Comparison of ENCODE assay signal across 26 cellular contexts in the genomic region with DNA sequence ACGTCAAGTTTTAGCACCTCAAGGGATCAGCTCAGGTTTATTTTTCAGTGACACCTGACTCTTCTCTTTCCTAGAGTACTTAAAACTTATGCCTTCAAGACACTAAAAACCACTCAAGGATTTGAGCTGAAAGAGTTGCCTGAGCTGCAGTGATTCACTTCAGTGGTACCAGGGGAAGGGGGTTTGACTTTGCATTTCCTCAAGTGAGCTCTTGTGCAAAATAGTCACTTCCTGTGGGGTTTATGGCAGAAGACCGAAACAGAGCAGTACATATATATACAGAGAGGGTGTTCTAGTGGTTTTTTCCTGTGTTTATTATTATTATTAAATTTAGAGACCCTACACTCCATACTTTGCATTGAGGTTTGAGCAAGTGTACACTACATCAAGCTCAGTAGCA.
DNase-seq lines count a peak whose midpoint lies in the region; ATAC-seq and TF ChIP-seq lines count a peak whose summit lies in the region.
"Had no signal": no experiment of that assay in that cellular context is flagged by ENCODE, and none has a peak within 500 bp of the region (broad histone marks: within the 10 kb centered on the region; RNA-seq: fewer than 3 reads in every experiment).

No MANE protein-coding gene starts in this region.

- H3K36me3 ChIP-seq in esophagus squamous epithelium, result peaks cover 6 to 100% (median 17%) of the 10 kb centered on the region in 3 donors

- peaks cover 5% of the 10 kb centered on the region for H3K27me3 Mint-ChIP-seq in activated CD8-positive, alpha-beta memory T cell treated with anti-CD3 and anti-CD28 coated beads, Interleukin-2, amount 10 ng/mL, durations not matched to agents 7 days and 5 days
- no peaks in the 10 kb centered on the region for H3K27me3 Mint-ChIP-seq in activated T-helper 17 cell treated with anti-CD3 and anti-CD28 coated beads, Interleukin-2, amount 50 U/mL, for 72 hours

- H3K4me1 Mint-ChIP-seq in activated CD8-positive, alpha-beta memory T cell treated with anti-CD3 and anti-CD28 coated beads, Interleukin-2, amount 10 ng/mL, durations not matched to agents 7 days and 5 days, result peaks cover 11% of the 10 kb centered on the region
- H3K4me1 Mint-ChIP-seq in activated T-helper 17 cell treated with anti-CD3 and anti-CD28 coated beads, Interleukin-2, amount 50 U/mL, for 72 hours, result no peaks in the 10 kb centered on the region
- no peaks in the 10 kb centered on the region for H3K4me1 Mint-ChIP-seq in stimulated activated effector memory CD8-positive, alpha-beta T cell treated with anti-CD3 and anti-CD28 coated beads, Interleukin-12 subunit alpha, Interleukin-12 subunit beta, amount 100 ng/mL, for 72 hours

- H3K9me3 ChIP-seq in esophagus squamous epithelium, result no peaks in the 10 kb centered on the region
- H3K9me3 ChIP-seq: A549, gastrocnemius medialis, prostate gland, tibial artery had no signal

- peak; percentile 57 for ATAC-seq in activated CD8-positive, alpha-beta memory T cell treated with anti-CD3 and anti-CD28 coated beads, Interleukin-2, amount 10 ng/mL, durations not matched to agents 7 days and 5 days
- peak; percentile 74 for ATAC-seq in HG02852 (IDR thresholded peaks at IDR 0.05; ENCODE audit: unreplicated experiment)
- ATAC-seq in activated T-helper 17 cell treated with anti-CD3 and anti-CD28 coated beads, Interleukin-2, amount 50 U/mL, for 72 hours (replicated peaks), result peak; percentile 44
- ATAC-seq in stimulated activated effector memory CD8-positive, alpha-beta T cell treated with anti-CD3 and anti-CD28 coated beads, Interleukin-12 subunit alpha, Interleukin-12 subunit beta, amount 100 ng/mL, for 72 hours, result peak; percentile 71
- ATAC-seq: A549, left colon had no signal

- no peaks in the 10 kb centered on the region for H3K27me3 ChIP-seq in esophagus squamous epithelium
- H3K27me3 ChIP-seq: gastrocnemius medialis, tibial artery had no signal

- no peaks in the 10 kb centered on the region for H3K9me3 Mint-ChIP-seq in activated CD8-positive, alpha-beta memory T cell treated with anti-CD3 and anti-CD28 coated beads, Interleukin-2, amount 10 ng/mL, durations not matched to agents 7 days and 5 days (ENCODE audit: low read depth)
- no peaks in the 10 kb centered on the region for H3K9me3 Mint-ChIP-seq in activated T-helper 17 cell treated with anti-CD3 and anti-CD28 coated beads, Interleukin-2, amount 50 U/mL, for 72 hours
- no peaks in the 10 kb centered on the region for H3K9me3 Mint-ChIP-seq in stimulated activated effector memory CD8-positive, alpha-beta T cell treated with anti-CD3 and anti-CD28 coated beads, Interleukin-12 subunit alpha, Interleukin-12 subunit beta, amount 100 ng/mL, for 72 hours
- H3K9me3 Mint-ChIP-seq: activated naive CD4-positive, alpha-beta T cell treated with anti-CD3 and anti-CD28 coated beads for 36 hours; H9; T-helper 2 cell treated with Interferon-gamma antibody and Interleukin-4, amounts not matched to agents 5 μg/mL and 100 μg/mL, for 36 hours had no signal

- H3K4me1 ChIP-seq in esophagus squamous epithelium, result peaks cover 0 to 15% (median 5%) of the 10 kb centered on the region in 3 donors
- H3K4me1 ChIP-seq: gastrocnemius medialis, prostate gland had no signal

- H3K36me3 Mint-ChIP-seq in activated CD8-positive, alpha-beta memory T cell treated with anti-CD3 and anti-CD28 coated beads, Interleukin-2, amount 10 ng/mL, durations not matched to agents 7 days and 5 days, result no peaks in the 10 kb centered on the region
- no peaks in the 10 kb centered on the region for H3K36me3 Mint-ChIP-seq in activated T-helper 17 cell treated with anti-CD3 and anti-CD28 coated beads, Interleukin-2, amount 50 U/mL, for 72 hours (ENCODE audit: low read depth)
- no peaks in the 10 kb centered on the region for H3K36me3 Mint-ChIP-seq in stimulated activated effector memory CD8-positive, alpha-beta T cell treated with anti-CD3 and anti-CD28 coated beads, Interleukin-12 subunit alpha, Interleukin-12 subunit beta, amount 100 ng/mL, for 72 hours

- H3K4me3 ChIP-seq in esophagus squamous epithelium, result no peak overlapping the region
- H3K4me3 ChIP-seq: A549, gastrocnemius medialis, prostate gland, tibial artery had no signal

- TF ChIP-seq CTCF in esophagus squamous epithelium (IDR thresholded peaks at IDR 0.05), result no peak

- TF ChIP-seq POLR2A in esophagus squamous epithelium (IDR thresholded peaks at IDR 0.05), result no peak

- CTCF ChIA-PET in activated CD8-positive, alpha-beta memory T cell treated with anti-CD3 and anti-CD28 coated beads, Interleukin-2, amount 10 ng/mL, durations not matched to agents 7 days and 5 days (lab: Charles Lee), result interaction anchor here (0.9 to 1.6 kb wide), 3 partner anchors 11 to 148 kb away, joined by 3 to 7 read pairs (median 3); no protein-coding TSS in a partner anchor

- H3K27ac Mint-ChIP-seq in activated CD8-positive, alpha-beta memory T cell treated with anti-CD3 and anti-CD28 coated beads, Interleukin-2, amount 10 ng/mL, durations not matched to agents 7 days and 5 days, result no peak overlapping the region
- H3K27ac Mint-ChIP-seq in activated T-helper 17 cell treated with anti-CD3 and anti-CD28 coated beads, Interleukin-2, amount 50 U/mL, for 72 hours, result no peak overlapping the region
- H3K27ac Mint-ChIP-seq in stimulated activated effector memory CD8-positive, alpha-beta T cell treated with anti-CD3 and anti-CD28 coated beads, Interleukin-12 subunit alpha, Interleukin-12 subunit beta, amount 100 ng/mL, for 72 hours, result no peak overlapping the region
- H3K27ac Mint-ChIP-seq: activated naive CD4-positive, alpha-beta T cell treated with anti-CD3 and anti-CD28 coated beads for 36 hours; T-helper 2 cell treated with Interferon-gamma antibody and Interleukin-4, amounts not matched to agents 5 μg/mL and 100 μg/mL, for 36 hours had no signal

- no peak for DNase-seq in activated CD8-positive, alpha-beta memory T cell treated with anti-CD3 and anti-CD28 coated beads, Interleukin-2, amount 10 ng/mL, durations not matched to agents 7 days and 5 days
- DNase-seq in activated CD8-positive, alpha-beta memory T cell treated with anti-CD3 and anti-CD28 coated beads, Interleukin-2, amount 50 U/mL, for 4 hours, result no peak
- no peak for DNase-seq in stimulated activated effector memory CD8-positive, alpha-beta T cell treated with anti-CD3 and anti-CD28 coated beads, Interleukin-12 subunit alpha, Interleukin-12 subunit beta, amount 100 ng/mL, for 72 hours (ENCODE audit: low spot score in 2 of 2)
- DNase-seq in kidney tubule cell (ENCODE audit: low spot score) (no peak), NCI-H748 (lab: John Stamatoyannopoulos, UW; ENCODE audit: unreplicated experiment) (no peak), esophagus squamous epithelium (lab: John Stamatoyannopoulos, UW) (no peak)
- DNase-seq: activated CD4-positive, alpha-beta T cell treated with anti-CD3 and anti-CD28 coated beads for 4 hours; activated naive CD4-positive, alpha-beta T cell treated with anti-CD3 and anti-CD28 coated beads for 36 hours; AML-193; amygdala; cortex of kidney; DMS153; gastrocnemius medialis; H9; left colon; mesendoderm; NCI-H1436; NCI-H2081 treated with DMSO at 0.1 percent for 48 hours; NCI-H446; tibial artery had no signal

- WGBS in esophagus squamous epithelium, 2 donors, result 74 to 82% methylated on average over 2 of the region's 2 CpGs

- H3K27ac ChIP-seq in esophagus squamous epithelium, result no peak overlapping the region
- H3K27ac ChIP-seq: A549, gastrocnemius medialis, KMS-11, prostate gland had no signal

- no peak overlapping the region for H3K4me3 Mint-ChIP-seq in activated CD8-positive, alpha-beta memory T cell treated with anti-CD3 and anti-CD28 coated beads, Interleukin-2, amount 10 ng/mL, durations not matched to agents 7 days and 5 days
- no peak overlapping the region for H3K4me3 Mint-ChIP-seq in activated T-helper 17 cell treated with anti-CD3 and anti-CD28 coated beads, Interleukin-2, amount 50 U/mL, for 72 hours
- H3K4me3 Mint-ChIP-seq in stimulated activated effector memory CD8-positive, alpha-beta T cell treated with anti-CD3 and anti-CD28 coated beads, Interleukin-12 subunit alpha, Interleukin-12 subunit beta, amount 100 ng/mL, for 72 hours, result no peak overlapping the region
- H3K4me3 Mint-ChIP-seq: activated naive CD4-positive, alpha-beta T cell treated with anti-CD3 and anti-CD28 coated beads for 36 hours; H9; T-helper 2 cell treated with Interferon-gamma antibody and Interleukin-4, amounts not matched to agents 5 μg/mL and 100 μg/mL, for 36 hours had no signal

- intact Hi-C loops in esophagus squamous epithelium (cut with DNase I), result no loop called here
